In genomic region chr15:96303503-96304054, GRCh38 we compare ENCODE assay signal across 1 cellular context.
TF ChIP-seq lines count a peak whose summit lies in the region.

No MANE protein-coding gene starts in this region.

TF ChIP-seq in WTC11, 78 proteins besides CTCF, POLR2A, EP300 and RAD21 (continued from another document):
- TF ChIP-seq IRF1 (CRISPR knock-in tag; IDR thresholded peaks at IDR 0.05), result no peak
- TF ChIP-seq E2F5 (CRISPR knock-in tag; IDR thresholded peaks at IDR 0.05), result no peak
- no peak for TF ChIP-seq ATF2 (CRISPR knock-in tag; IDR thresholded peaks at IDR 0.05; ENCODE audit: borderline replicate concordance, low read depth)
- TF ChIP-seq ZNF317 (CRISPR knock-in tag; IDR thresholded peaks at IDR 0.05; ENCODE audit: borderline replicate concordance, low read depth), result no peak
- TF ChIP-seq ZNF232 (CRISPR knock-in tag; IDR thresholded peaks at IDR 0.05), result no peak
- TF ChIP-seq ZNF281 (CRISPR knock-in tag; IDR thresholded peaks at IDR 0.05), result no peak
- TF ChIP-seq FOXK1 (CRISPR knock-in tag; IDR thresholded peaks at IDR 0.05), result no peak
TF ChIP-seq in WTC11: peak in this region for 0.
